8 cellular contexts compared by ENCODE assay signal in the genomic region with DNA sequence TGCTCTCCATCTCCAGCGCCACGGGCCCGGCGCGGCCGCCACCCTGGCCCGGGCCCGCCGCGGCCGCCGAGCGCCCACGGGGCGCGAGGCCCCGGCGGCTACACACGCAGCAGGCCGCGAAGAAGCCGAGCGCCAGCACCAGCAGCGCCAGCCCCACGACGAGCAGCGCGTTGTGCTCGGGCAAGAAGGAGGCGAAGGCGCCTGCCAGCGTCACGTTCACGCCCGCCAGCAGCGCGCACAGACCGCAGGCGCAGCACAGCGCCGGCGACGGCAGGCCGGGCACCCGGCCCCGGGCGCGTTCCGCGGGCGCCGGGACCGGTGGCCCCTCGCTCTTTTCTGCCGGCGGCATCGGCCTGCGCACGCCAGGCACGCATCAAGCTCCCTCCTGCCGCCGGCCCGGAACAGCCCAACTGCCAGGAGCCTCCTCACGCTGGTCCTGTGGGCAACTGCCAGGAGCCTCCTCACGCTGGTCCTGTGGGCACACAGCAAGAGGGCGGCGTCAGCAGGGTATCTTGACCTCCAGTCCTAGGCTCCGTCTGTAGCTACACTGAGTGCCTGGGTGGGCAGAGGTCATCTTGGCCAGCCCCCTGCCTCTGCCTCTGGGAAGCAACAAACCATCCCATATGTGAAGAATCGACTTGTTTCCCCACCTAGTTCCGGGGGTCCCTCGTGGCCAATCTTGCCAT. TPM values are rescaled to one million over a fixed set of nuclear protein-coding genes. Genes with fewer than 3 reads are reported as not detected.
DNase-seq lines count a peak whose midpoint lies in the region; ATAC-seq and TF ChIP-seq lines count a peak whose summit lies in the region.

No MANE protein-coding gene starts in this region.

- H3K4me2 ChIP-seq in SK-N-SH: 0 out of 2 replicates have a peak overlapping the region, but pooled peaks have one; percentile 11

- H3K27me3 ChIP-seq in SK-N-SH (ENCODE audit: insufficient read depth): no peaks in the 10 kb centered on the region; the same call in 1 of the 2 replicates

- no peaks in the 10 kb centered on the region for H4K20me1 ChIP-seq in SK-N-SH (ENCODE audit: insufficient read depth)

- H3K36me3 ChIP-seq in SK-N-SH (replicated peaks in 1 of 2; ENCODE audit: control insufficient read depth in 1 of 2, insufficient read depth in 2 of 2, low read length in 1 of 2): no peaks in the 10 kb centered on the region

- H3K4me1 ChIP-seq in SK-N-SH (ENCODE audit: control insufficient read depth in 1 of 2, insufficient read depth in 2 of 2, low read depth in 1 of 2, low read length in 1 of 2): no peaks in the 10 kb centered on the region; a peak in 1 of 4 replicates

- H2AFZ ChIP-seq in SK-N-SH (ENCODE audit: low read depth): peak overlapping the region; percentile 35; the same call in 1 of the 2 replicates

- ATAC-seq in GM18505 (IDR thresholded peaks at IDR 0.05; ENCODE audit: unreplicated experiment): peak; percentile 48
- ATAC-seq in left ventricle myocardium superior: peak; percentile 66

- intact Hi-C loops in left ventricle myocardium superior (cut with micrococcal nuclease): loop anchor here (10.0 kb wide), 1 partner anchor 191 kb away; no protein-coding TSS in a partner anchor

- POLR2A ChIA-PET in SK-N-SH (lab: Yijun Ruan, JAX): no interaction called here

- peak; percentile 77 for DNase-seq in SK-N-SH
- peak; percentile 15 for DNase-seq in activated naive CD8-positive, alpha-beta T cell treated with anti-CD3 and anti-CD28 coated beads, Interleukin-2, amount 50 U/mL, for 16 hours (ENCODE audit: low read depth, low spot score)
- DNase-seq in left ventricle myocardium superior: peak; percentile 72
- DNase-seq in skeletal muscle cell (ENCODE audit: low read depth): no peak
- DNase-seq in NCI-H2227 treated with DMSO at 0.1 percent for 48 hours (lab: John Stamatoyannopoulos, UW): no peak
- no peak for DNase-seq in NCI-H1048 (lab: John Stamatoyannopoulos, UW)
- DNase-seq in kidney glomerular epithelial cell (lab: John Stamatoyannopoulos, UW): no peak

- H3K27ac ChIP-seq in SK-N-SH (ENCODE audit: low read depth in 2 of 2, low read length in 1 of 2): no peak overlapping the region

- H3F3A ChIP-seq in SK-N-SH (replicated peaks; ENCODE audit: insufficient read depth): no peaks in the 10 kb centered on the region

- no peak for TF ChIP-seq CTCF in SK-N-SH (IDR thresholded peaks at IDR 0.05)

- WGBS in SK-N-SH (ENCODE audit: low lambda C conversion rate): 87% methylated on average over 3 of the region's 71 CpGs

- no peak for TF ChIP-seq RAD21 in SK-N-SH (IDR thresholded peaks at IDR 0.05; ENCODE audit: low read length)

- no peak for TF ChIP-seq POLR2A in GM18505 (IDR thresholded peaks at IDR 0.05; ENCODE audit: borderline replicate concordance, extremely low read depth, insufficient read depth, insufficient read length)

- no peaks in the 10 kb centered on the region for H3K9me2 ChIP-seq in SK-N-SH

- H3K9ac ChIP-seq in SK-N-SH: no peak overlapping the region

- H3K4me3 ChIP-seq in SK-N-SH (ENCODE audit: low read depth in 2 of 2, low read length in 1 of 2): peak overlapping the region in 1 of 2 experiments; percentile 37; a peak in 2 of 4 replicates
- peak overlapping the region; percentile 33 for H3K4me3 ChIP-seq in skeletal muscle cell (ENCODE audit: low read depth, low read length)

- H3K9me3 ChIP-seq in SK-N-SH: no peaks in the 10 kb centered on the region

- CTCF ChIA-PET in SK-N-SH (lab: Yijun Ruan, JAX): interaction anchor here (0.6 to 17.9 kb wide), 41 partner anchors 9 to 646 kb away, joined by 3 to 496 read pairs (median 4); a partner anchor contains a TSS

- no peak for TF ChIP-seq EP300 in SK-N-SH (IDR thresholded peaks at IDR 0.05; ENCODE audit: borderline replicate concordance in 1 of 2, low read depth in 1 of 2, low read length in 1 of 2)

- H3K79me2 ChIP-seq in SK-N-SH (ENCODE audit: insufficient read depth): no peaks in the 10 kb centered on the region

TF ChIP-seq in SK-N-SH, 30 proteins besides CTCF, POLR2A, EP300 and RAD21:
- TF ChIP-seq GATA2 (CRISPR knock-in tag; IDR thresholded peaks at IDR 0.05) (no peak), TEAD4 (IDR thresholded peaks at IDR 0.05; ENCODE audit: borderline replicate concordance, insufficient read depth) (no peak), POLR2AphosphoS5 (IDR thresholded peaks at IDR 0.05; ENCODE audit: low read depth, low read length) (no peak), TAF1 (IDR thresholded peaks at IDR 0.05; ENCODE audit: borderline replicate concordance, low read depth, low read length) (no peak), FOXM1 (IDR thresholded peaks at IDR 0.05; ENCODE audit: low read depth) (no peak), YY1 (IDR thresholded peaks at IDR 0.05; ENCODE audit: low read depth) (no peak), FOSL2 (IDR thresholded peaks at IDR 0.05; ENCODE audit: borderline replicate concordance, low read depth) (no peak), GABPA (IDR thresholded peaks at IDR 0.05; ENCODE audit: low read depth) (no peak), SMC3 (IDR thresholded peaks at IDR 0.05; ENCODE audit: low read depth, low read length) (no peak), NFIC (IDR thresholded peaks at IDR 0.05; ENCODE audit: borderline replicate concordance) (no peak), RCOR1 (IDR thresholded peaks at IDR 0.05; ENCODE audit: low read length) (no peak), TCF12 (IDR thresholded peaks at IDR 0.05) (no peak), RXRA (IDR thresholded peaks at IDR 0.05; ENCODE audit: borderline replicate concordance, low read depth) (no peak), FOXJ3 (CRISPR knock-in tag; IDR thresholded peaks at IDR 0.05) (no peak), JUND (IDR thresholded peaks at IDR 0.05) (no peak), EZH2phosphoT487 (IDR thresholded peaks at IDR 0.05; ENCODE audit: borderline replicate concordance, low read depth) (no peak)
- TF ChIP-seq, protein P1, sequence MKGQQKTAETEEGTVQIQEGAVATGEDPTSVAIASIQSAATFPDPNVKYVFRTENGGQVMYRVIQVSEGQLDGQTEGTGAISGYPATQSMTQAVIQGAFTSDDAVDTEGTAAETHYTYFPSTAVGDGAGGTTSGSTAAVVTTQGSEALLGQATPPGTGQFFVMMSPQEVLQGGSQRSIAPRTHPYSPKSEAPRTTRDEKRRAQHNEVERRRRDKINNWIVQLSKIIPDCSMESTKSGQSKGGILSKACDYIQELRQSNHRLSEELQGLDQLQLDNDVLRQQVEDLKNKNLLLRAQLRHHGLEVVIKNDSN (IDR thresholded peaks at IDR 0.05; ENCODE audit: borderline replicate concordance, low read depth): no peak
- TF ChIP-seq, protein P2, sequence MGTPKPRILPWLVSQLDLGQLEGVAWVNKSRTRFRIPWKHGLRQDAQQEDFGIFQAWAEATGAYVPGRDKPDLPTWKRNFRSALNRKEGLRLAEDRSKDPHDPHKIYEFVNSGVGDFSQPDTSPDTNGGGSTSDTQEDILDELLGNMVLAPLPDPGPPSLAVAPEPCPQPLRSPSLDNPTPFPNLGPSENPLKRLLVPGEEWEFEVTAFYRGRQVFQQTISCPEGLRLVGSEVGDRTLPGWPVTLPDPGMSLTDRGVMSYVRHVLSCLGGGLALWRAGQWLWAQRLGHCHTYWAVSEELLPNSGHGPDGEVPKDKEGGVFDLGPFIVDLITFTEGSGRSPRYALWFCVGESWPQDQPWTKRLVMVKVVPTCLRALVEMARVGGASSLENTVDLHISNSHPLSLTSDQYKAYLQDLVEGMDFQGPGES (IDR thresholded peaks at IDR 0.05; ENCODE audit: low read depth, low read length): no peak
- TF ChIP-seq, protein P3, sequence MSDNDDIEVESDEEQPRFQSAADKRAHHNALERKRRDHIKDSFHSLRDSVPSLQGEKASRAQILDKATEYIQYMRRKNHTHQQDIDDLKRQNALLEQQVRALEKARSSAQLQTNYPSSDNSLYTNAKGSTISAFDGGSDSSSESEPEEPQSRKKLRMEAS (IDR thresholded peaks at IDR 0.05; ENCODE audit: low read depth): no peak

RNA-seq across cellular contexts. Expression of a gene that starts 18.1 kb away (rescaled TPM):
- not detected in 2 replicates for polyA plus RNA-seq in SK-N-SH (2012; rRNA removed)
- polyA plus RNA-seq in SK-N-SH (2012; cell fraction: cytosol; rRNA removed): not detected in 2 replicates
- polyA plus RNA-seq in SK-N-SH (2012; cell fraction: nucleus; rRNA removed): not detected in 2 replicates
- total RNA-seq in left ventricle myocardium superior: not detected

RNA-seq across cellular contexts. Expression of a gene that starts 43.7 kb away (rescaled TPM):
- not detected in 2 replicates for polyA plus RNA-seq in SK-N-SH (2012; rRNA removed)
- polyA plus RNA-seq in SK-N-SH (2012; cell fraction: cytosol; rRNA removed): 0.01 TPM in 1 of 2 replicates, not detected in the other
- polyA plus RNA-seq in SK-N-SH (2012; cell fraction: nucleus; rRNA removed): not detected in 2 replicates
- not detected for total RNA-seq in left ventricle myocardium superior

Comparison
In these comparisons a context has a peak if more than half of its experiments do, and no peak if none do; other contexts are left out.
1. DNase-seq: peak in SK-N-SH (single experiment), activated naive CD8-positive, alpha-beta T cell treated with anti-CD3 and anti-CD28 coated beads, Interleukin-2, amount 50 U/mL, for 16 hours (single experiment) and left ventricle myocardium superior (single experiment); none in skeletal muscle cell (single experiment), NCI-H2227 treated with DMSO at 0.1 percent for 48 hours (single experiment), NCI-H1048 (single experiment) and kidney glomerular epithelial cell (single experiment).